Comparison of ENCODE assay signal across 37 cellular contexts in the genomic region with DNA sequence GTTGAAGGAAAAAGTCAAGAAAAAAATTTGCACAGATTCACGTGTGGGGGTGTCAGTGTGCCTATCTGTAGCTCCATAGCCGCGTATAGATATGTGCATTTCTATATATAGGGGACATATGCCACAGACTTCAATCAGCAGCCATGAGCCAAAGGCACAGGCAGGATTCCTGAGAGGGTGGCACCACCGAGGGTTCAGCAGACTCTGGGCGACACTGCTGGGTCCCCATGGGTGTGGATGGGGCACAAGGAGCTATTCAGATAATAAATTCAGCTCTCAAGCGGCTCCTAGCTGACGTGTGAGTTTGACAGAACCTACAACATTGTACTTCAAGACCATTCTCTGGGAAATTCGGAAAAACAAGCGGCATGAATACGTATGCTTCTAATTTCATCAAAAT.
"Had no signal": no experiment of that assay in that cellular context is flagged by ENCODE, and none has a peak within 500 bp of the region (broad histone marks: within the 10 kb centered on the region; RNA-seq: fewer than 3 reads in every experiment).

No MANE protein-coding gene starts in this region.

- H3K4me3 ChIP-seq: adrenal gland, ascending aorta, body of pancreas, breast epithelium, cardiac muscle cell had no signal

- H3K4me3 Mint-ChIP-seq: activated naive CD4-positive, alpha-beta T cell treated with anti-CD3 and anti-CD28 coated beads for 36 hours; activated naive CD4-positive, alpha-beta T cell treated with anti-CD3 and anti-CD28 coated beads, Interleukin-2, amount 10 ng/mL, durations not matched to agents 7 days and 5 days; activated naive CD4-positive, alpha-beta T cell treated with anti-CD3 and anti-CD28 coated beads, Interleukin-2, amount 50 U/mL, for 24 hours; activated naive CD8-positive, alpha-beta T cell; activated naive CD8-positive, alpha-beta T cell treated with anti-CD3 and anti-CD28 coated beads for 36 hours; activated naive CD8-positive, alpha-beta T cell treated with anti-CD3 and anti-CD28 coated beads, Interleukin-2, amount 10 ng/mL, durations not matched to agents 7 days and 5 days; activated naive CD8-positive, alpha-beta T cell treated with anti-CD3 and anti-CD28 coated beads, Interleukin-2, amount 50 U/mL, for 24 hours; activated T-cell treated with anti-CD3 and anti-CD28 coated beads, Interleukin-2, amount 50 U/mL, for 24 hours; activated T-cell treated with anti-CD3 and anti-CD28 coated beads, Interleukin-2, amount 50 U/mL, for 4 hours; activated T-cell treated with anti-CD3 and anti-CD28 coated beads, Interleukin-2, amount 50 U/mL, for 72 hours; activated T-helper 1 cell treated with anti-CD3 and anti-CD28 coated beads, Interleukin-12 subunit alpha, Interleukin-12 subunit beta, Interleukin-2, Interleukin-4 antibody, amounts not matched to agents 30 ng/mL and 10 ng/mL and 1 ng/mL, durations not matched to agents 14 hours and 24 hours and 36 hours; activated T-helper 17 cell treated with anti-CD3 and anti-CD28 coated beads, Interleukin-2, amount 50 U/mL, for 72 hours; brain; central memory CD8-positive, alpha-beta T cell had no signal

- H3K27me3 ChIP-seq: ascending aorta, body of pancreas, brain microvascular endothelial cell, cardiac muscle cell had no signal

- H3K27ac ChIP-seq: adrenal gland, ascending aorta, body of pancreas, brain microvascular endothelial cell, breast epithelium, cardiac muscle cell had no signal

- H3K36me3 ChIP-seq: adrenal gland, ascending aorta, brain microvascular endothelial cell, breast epithelium, cardiac muscle cell had no signal

- H3K27ac Mint-ChIP-seq: activated naive CD4-positive, alpha-beta T cell treated with anti-CD3 and anti-CD28 coated beads for 36 hours; activated naive CD4-positive, alpha-beta T cell treated with anti-CD3 and anti-CD28 coated beads, Interleukin-2, amount 10 ng/mL, durations not matched to agents 7 days and 5 days; activated naive CD4-positive, alpha-beta T cell treated with anti-CD3 and anti-CD28 coated beads, Interleukin-2, amount 50 U/mL, for 24 hours; activated naive CD4-positive, alpha-beta T cell treated with anti-CD3 and anti-CD28 coated beads, Interleukin-2, amount 50 U/mL, for 72 hours; activated naive CD8-positive, alpha-beta T cell; activated naive CD8-positive, alpha-beta T cell treated with anti-CD3 and anti-CD28 coated beads for 36 hours; activated naive CD8-positive, alpha-beta T cell treated with anti-CD3 and anti-CD28 coated beads, Interleukin-2, amount 10 ng/mL, durations not matched to agents 7 days and 5 days; activated naive CD8-positive, alpha-beta T cell treated with anti-CD3 and anti-CD28 coated beads, Interleukin-2, amount 50 U/mL, for 24 hours; activated T-cell treated with anti-CD3 and anti-CD28 coated beads, Interleukin-2, amount 50 U/mL, for 24 hours; activated T-cell treated with anti-CD3 and anti-CD28 coated beads, Interleukin-2, amount 50 U/mL, for 72 hours; activated T-helper 1 cell treated with anti-CD3 and anti-CD28 coated beads, Interleukin-12 subunit alpha, Interleukin-12 subunit beta, Interleukin-2, Interleukin-4 antibody, amounts not matched to agents 30 ng/mL and 10 ng/mL and 1 ng/mL, durations not matched to agents 14 hours and 24 hours and 36 hours; activated T-helper 17 cell treated with anti-CD3 and anti-CD28 coated beads, Interleukin-2, amount 50 U/mL, for 72 hours; activated T-helper 2 cell treated with anti-CD3 and anti-CD28 coated beads, Interferon-gamma antibody, Interleukin-2, Interleukin-4, amounts not matched to agents 10 μg/mL and 5 μg/mL and 100 μg/mL, durations not matched to agents 14 hours and 24 hours and 36 hours had no signal

- H3K9me3 ChIP-seq: adrenal gland, ascending aorta, body of pancreas had no signal

- H3K9me3 Mint-ChIP-seq: activated naive CD4-positive, alpha-beta T cell treated with anti-CD3 and anti-CD28 coated beads for 36 hours; activated naive CD4-positive, alpha-beta T cell treated with anti-CD3 and anti-CD28 coated beads, Interleukin-2, amount 10 ng/mL, durations not matched to agents 7 days and 5 days; activated naive CD4-positive, alpha-beta T cell treated with anti-CD3 and anti-CD28 coated beads, Interleukin-2, amount 50 U/mL, for 24 hours; activated naive CD4-positive, alpha-beta T cell treated with anti-CD3 and anti-CD28 coated beads, Interleukin-2, amount 50 U/mL, for 72 hours; activated naive CD8-positive, alpha-beta T cell treated with anti-CD3 and anti-CD28 coated beads for 36 hours; activated naive CD8-positive, alpha-beta T cell treated with anti-CD3 and anti-CD28 coated beads, Interleukin-2, amount 10 ng/mL, durations not matched to agents 7 days and 5 days; activated T-cell treated with anti-CD3 and anti-CD28 coated beads, Interleukin-2, amount 50 U/mL, for 4 hours; activated T-cell treated with anti-CD3 and anti-CD28 coated beads, Interleukin-2, amount 50 U/mL, for 72 hours; activated T-helper 1 cell treated with anti-CD3 and anti-CD28 coated beads, Interleukin-12 subunit alpha, Interleukin-12 subunit beta, Interleukin-2, Interleukin-4 antibody, amounts not matched to agents 30 ng/mL and 10 ng/mL and 1 ng/mL, durations not matched to agents 14 hours and 24 hours and 36 hours; activated T-helper 17 cell treated with anti-CD3 and anti-CD28 coated beads, Interleukin-2, amount 50 U/mL, for 72 hours; activated T-helper 2 cell treated with anti-CD3 and anti-CD28 coated beads, Interferon-gamma antibody, Interleukin-2, Interleukin-4, amounts not matched to agents 10 μg/mL and 5 μg/mL and 100 μg/mL, durations not matched to agents 14 hours and 24 hours and 36 hours; brain; central memory CD8-positive, alpha-beta T cell had no signal

- H3K4me1 Mint-ChIP-seq: activated naive CD4-positive, alpha-beta T cell treated with anti-CD3 and anti-CD28 coated beads, Interleukin-2, amount 10 ng/mL, durations not matched to agents 7 days and 5 days; activated naive CD4-positive, alpha-beta T cell treated with anti-CD3 and anti-CD28 coated beads, Interleukin-2, amount 50 U/mL, for 24 hours; activated naive CD8-positive, alpha-beta T cell treated with anti-CD3 and anti-CD28 coated beads for 36 hours; activated naive CD8-positive, alpha-beta T cell treated with anti-CD3 and anti-CD28 coated beads, Interleukin-2, amount 50 U/mL, for 24 hours; activated T-helper 17 cell treated with anti-CD3 and anti-CD28 coated beads, Interleukin-2, amount 50 U/mL, for 72 hours; central memory CD8-positive, alpha-beta T cell had no signal

- ATAC-seq: activated naive CD4-positive, alpha-beta T cell treated with anti-CD3 and anti-CD28 coated beads, Interleukin-2, amount 50 U/mL, for 72 hours; activated naive CD8-positive, alpha-beta T cell treated with anti-CD3 and anti-CD28 coated beads, Interleukin-2, amount 50 U/mL, for 24 hours; activated T-cell treated with anti-CD3 and anti-CD28 coated beads, Interleukin-2, amount 50 U/mL, for 4 hours; activated T-cell treated with anti-CD3 and anti-CD28 coated beads, Interleukin-2, amount 50 U/mL, for 72 hours; activated T-helper 17 cell treated with anti-CD3 and anti-CD28 coated beads, Interleukin-2, amount 50 U/mL, for 72 hours; body of pancreas had no signal

- H3K27me3 Mint-ChIP-seq: activated naive CD4-positive, alpha-beta T cell treated with anti-CD3 and anti-CD28 coated beads, Interleukin-2, amount 10 ng/mL, durations not matched to agents 7 days and 5 days; activated naive CD8-positive, alpha-beta T cell; activated naive CD8-positive, alpha-beta T cell treated with anti-CD3 and anti-CD28 coated beads for 36 hours; central memory CD8-positive, alpha-beta T cell had no signal

- H3K36me3 Mint-ChIP-seq: activated naive CD4-positive, alpha-beta T cell treated with anti-CD3 and anti-CD28 coated beads, Interleukin-2, amount 10 ng/mL, durations not matched to agents 7 days and 5 days; activated naive CD4-positive, alpha-beta T cell treated with anti-CD3 and anti-CD28 coated beads, Interleukin-2, amount 50 U/mL, for 24 hours; activated naive CD4-positive, alpha-beta T cell treated with anti-CD3 and anti-CD28 coated beads, Interleukin-2, amount 50 U/mL, for 72 hours; activated naive CD8-positive, alpha-beta T cell; activated naive CD8-positive, alpha-beta T cell treated with anti-CD3 and anti-CD28 coated beads for 36 hours; activated naive CD8-positive, alpha-beta T cell treated with anti-CD3 and anti-CD28 coated beads, Interleukin-2, amount 10 ng/mL, durations not matched to agents 7 days and 5 days; brain had no signal

- DNase-seq: activated effector memory CD4-positive, alpha-beta T cell treated with anti-CD3 and anti-CD28 coated beads, Interleukin-2, amount 50 U/mL, for 16 hours; activated effector memory CD4-positive, alpha-beta T cell treated with Interleukin-2 at 50 U/mL for 16 hours; activated gamma-delta T cell; activated gamma-delta T cell treated with Interleukin-2 at 50 U/mL for 16 hours; activated naive CD4-positive, alpha-beta T cell; activated naive CD4-positive, alpha-beta T cell treated with anti-CD3 and anti-CD28 coated beads for 36 hours; activated naive CD4-positive, alpha-beta T cell treated with anti-CD3 and anti-CD28 coated beads, Interleukin-2, amount 10 ng/mL, durations not matched to agents 7 days and 5 days; activated naive CD4-positive, alpha-beta T cell treated with anti-CD3 and anti-CD28 coated beads, Interleukin-2, amount 50 U/mL, for 16 hours; activated naive CD4-positive, alpha-beta T cell treated with Interleukin-2 at 50 U/mL for 16 hours; activated naive CD8-positive, alpha-beta T cell treated with anti-CD3 and anti-CD28 coated beads for 36 hours; activated naive CD8-positive, alpha-beta T cell treated with anti-CD3 and anti-CD28 coated beads, Interleukin-2, amount 10 ng/mL, durations not matched to agents 7 days and 5 days; activated naive CD8-positive, alpha-beta T cell treated with anti-CD3 and anti-CD28 coated beads, Interleukin-2, amount 50 U/mL, for 24 hours; activated T-cell treated with anti-CD3 and anti-CD28 coated beads, Interleukin-2, amount 50 U/mL, for 1 hour; activated T-cell treated with anti-CD3 and anti-CD28 coated beads, Interleukin-2, amount 50 U/mL, for 24 hours; activated T-cell treated with anti-CD3 and anti-CD28 coated beads, Interleukin-2, amount 50 U/mL, for 4 hours; activated T-cell treated with anti-CD3 and anti-CD28 coated beads, Interleukin-2, amount 50 U/mL, for 48 hours; activated T-cell treated with anti-CD3 and anti-CD28 coated beads, Interleukin-2, amount 50 U/mL, for 72 hours; adrenal gland; amniotic stem cell; amygdala; aorta; body of pancreas; brain microvascular endothelial cell; caudate nucleus; central memory CD4-positive, alpha-beta T cell; cerebellar nuclear complex had no signal

- H3K4me1 ChIP-seq: adrenal gland, ascending aorta, body of pancreas, breast epithelium had no signal
